In the genomic region with DNA sequence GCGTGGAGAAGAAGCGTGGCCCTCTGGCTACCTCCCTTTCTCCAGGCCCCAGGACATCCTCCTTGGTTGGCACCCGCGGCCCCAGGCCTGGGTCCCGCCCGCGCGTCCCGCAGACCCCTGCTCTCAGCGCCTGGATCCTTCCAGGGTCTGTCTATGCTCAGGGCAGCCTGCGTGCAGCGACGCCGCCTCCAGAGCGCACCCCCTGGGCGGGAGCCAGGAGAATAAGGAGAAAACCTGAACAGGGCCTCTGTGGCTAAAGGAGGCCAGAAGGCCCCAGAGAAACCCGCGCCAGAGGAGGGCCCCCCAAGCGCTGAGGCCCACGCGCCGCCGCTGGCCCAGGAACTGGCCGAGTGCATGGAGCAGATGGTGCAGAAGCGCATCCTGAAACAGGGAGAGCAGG, we compare ENCODE assay signal across 20 cellular contexts. TPM values are rescaled to one million over a fixed set of nuclear protein-coding genes. Genes with fewer than 3 reads are reported as not detected.
DNase-seq lines count a peak whose midpoint lies in the region; ATAC-seq and TF ChIP-seq lines count a peak whose summit lies in the region.
"Had no signal": no experiment of that assay in that cellular context is flagged by ENCODE, and none has a peak within 500 bp of the region (broad histone marks: within the 10 kb centered on the region; RNA-seq: fewer than 3 reads in every experiment).

No MANE protein-coding gene starts in this region.

- H3K4me2 ChIP-seq in GM23338, result no peak overlapping the region
- H3K4me2 ChIP-seq: A549 had no signal

- CTCF ChIA-PET in WTC11 (lab: Charles Lee), result no interaction called here

- H3K27me3 Mint-ChIP-seq in GM23338 (ENCODE audit: insufficient read depth, low read depth, poor library complexity) (peaks cover 2% of the 10 kb centered on the region), WTC11 (ENCODE audit: low read depth) (no peaks in the 10 kb centered on the region), endodermal cell (ENCODE audit: insufficient read depth) (no peaks in the 10 kb centered on the region)
- H3K27me3 Mint-ChIP-seq: CD4-positive, alpha-beta memory T cell had no signal

- no peak overlapping the region for H3K27ac Mint-ChIP-seq in GM23338
- H3K27ac Mint-ChIP-seq in WTC11, result no peak overlapping the region
- H3K27ac Mint-ChIP-seq in endodermal cell, result no peak overlapping the region
- H3K27ac Mint-ChIP-seq: CD4-positive, alpha-beta memory T cell had no signal

- intact Hi-C loops in posterior vena cava (cut with DNase I), result no loop called here

- H3F3A ChIP-seq in GM23338 (replicated peaks; ENCODE audit: low read depth), result no peaks in the 10 kb centered on the region

- no peak overlapping the region for H3K27ac ChIP-seq in GM23338 (ENCODE audit: low read depth)
- H3K27ac ChIP-seq in endodermal cell (ENCODE audit: low read depth, low read length), result no peak overlapping the region
- H3K27ac ChIP-seq: A549 had no signal

- no peaks in the 10 kb centered on the region for H3K9me3 ChIP-seq in endodermal cell (ENCODE audit: control insufficient read depth, low read length)
- H3K9me3 ChIP-seq: A549, BE2C had no signal

- H3K4me1 Mint-ChIP-seq in GM23338 (peaks cover 7% of the 10 kb centered on the region), WTC11 (peaks cover 12% of the 10 kb centered on the region), endodermal cell (no peaks in the 10 kb centered on the region)

- peak overlapping the region; percentile 97 for H2AFZ ChIP-seq in GM23338

- DNase-seq in GM23338 (ENCODE audit: low spot score) (peak; percentile 33), WTC11 (ENCODE audit: low spot score) (no peak), endodermal cell (peak; percentile 46), posterior vena cava (ENCODE audit: low spot score) (peak; percentile 67), dedifferentiated amniotic fluid mesenchymal stem cell (ENCODE audit: extremely low spot score) (no peak), HPDE6-E6E7 (ENCODE audit: extremely low spot score) (no peak), NCI-H446 treated with DMSO at 0.1 percent for 48 hours (lab: John Stamatoyannopoulos, UW) (no peak)
- DNase-seq: 8988T; ACHN; AML-193; BE2C; C1 segment of cervical spinal cord; Calu3; CD4-positive, alpha-beta memory T cell; COR-L47; DMS53; DMS79 treated with DMSO at 0.1 percent for 48 hours; GF-D8; HCEC 1CT had no signal

- H3K79me2 ChIP-seq in GM23338 (replicated peaks; ENCODE audit: insufficient read depth), result no peaks in the 10 kb centered on the region

- H3K4me3 Mint-ChIP-seq in GM23338 (no peak overlapping the region), WTC11 (no peak overlapping the region), endodermal cell (no peak overlapping the region)
- H3K4me3 Mint-ChIP-seq: CD4-positive, alpha-beta memory T cell had no signal

- 94 to 100% methylated on average over 4 to 25 of the region's 25 CpGs for WGBS in endodermal cell (ENCODE audit: insufficient coverage in 1 of 2, insufficient read length in 1 of 2), 2 experiments

- TF ChIP-seq CTCF in GM23338 (conservative IDR thresholded peaks at IDR 0.05; ENCODE audit: low read depth in 2 of 2) (no peak), WTC11 (IDR thresholded peaks at IDR 0.05) (no peak), endodermal cell (conservative IDR thresholded peaks at IDR 0.05) (no peak)

- H3K36me3 Mint-ChIP-seq in GM23338 (ENCODE audit: low read depth) (no peaks in the 10 kb centered on the region), WTC11 (no peaks in the 10 kb centered on the region), endodermal cell (ENCODE audit: low read depth) (no peaks in the 10 kb centered on the region)
- H3K36me3 Mint-ChIP-seq: CD4-positive, alpha-beta memory T cell had no signal

- POLR2A ChIA-PET in WTC11 (lab: Charles Lee), result no interaction called here

- peak; percentile 68 for ATAC-seq in GM23338
- ATAC-seq in WTC11, result peak; percentile 43
- ATAC-seq: A549 had no signal

- H3K36me3 ChIP-seq in GM23338 (ENCODE audit: insufficient read depth), result no peaks in the 10 kb centered on the region
- no peaks in the 10 kb centered on the region for H3K36me3 ChIP-seq in endodermal cell (ENCODE audit: control insufficient read depth, insufficient read depth, low read length)
- H3K36me3 ChIP-seq: BE2C had no signal

- H3K9me2 ChIP-seq in GM23338 (ENCODE audit: insufficient read depth), result no peaks in the 10 kb centered on the region

- H3K9me3 Mint-ChIP-seq in GM23338, result peaks cover 3% of the 10 kb centered on the region; the same call in 2 of the 3 replicates
- H3K9me3 Mint-ChIP-seq in WTC11, result peaks cover 6% of the 10 kb centered on the region; the same call in 1 of the 2 replicates
- H3K9me3 Mint-ChIP-seq in endodermal cell, result peaks cover 5% of the 10 kb centered on the region
- H3K9me3 Mint-ChIP-seq: CD4-positive, alpha-beta memory T cell had no signal

- no peak overlapping the region for H3K9ac ChIP-seq in endodermal cell (ENCODE audit: extremely low read depth, low read length, poor library complexity, severe bottlenecking)

- H4K20me1 ChIP-seq in GM23338 (replicated peaks; ENCODE audit: insufficient read depth), result no peaks in the 10 kb centered on the region

- H3K4me1 ChIP-seq in GM23338 (ENCODE audit: insufficient read depth), result no peaks in the 10 kb centered on the region; the same call in 1 of the 2 replicates
- H3K4me1 ChIP-seq in endodermal cell (ENCODE audit: control insufficient read depth, insufficient read depth, low read length), result no peaks in the 10 kb centered on the region
- H3K4me1 ChIP-seq: A549, BE2C had no signal

- H3K27me3 ChIP-seq in GM23338 (ENCODE audit: insufficient read depth), result no peaks in the 10 kb centered on the region
- H3K27me3 ChIP-seq in endodermal cell (ENCODE audit: control insufficient read depth, insufficient read depth, low read length, poor library complexity, severe bottlenecking), result no peaks in the 10 kb centered on the region
- H3K27me3 ChIP-seq: BE2C had no signal

- H3K4me3 ChIP-seq in GM23338, result no peak overlapping the region
- no peak overlapping the region for H3K4me3 ChIP-seq in endodermal cell (ENCODE audit: low read length)
- H3K4me3 ChIP-seq: A549 had no signal

TF ChIP-seq in GM23338, 12 proteins besides CTCF, POLR2A, EP300 and RAD21:
- TF ChIP-seq ZNF331 (CRISPR knock-in tag; IDR thresholded peaks at IDR 0.05; ENCODE audit: low read depth) (no peak), STAT1 (IDR thresholded peaks at IDR 0.05; ENCODE audit: unreplicated experiment) (no peak), NANOG (IDR thresholded peaks at IDR 0.05; ENCODE audit: borderline replicate concordance) (no peak), EZH2phosphoT487 (IDR thresholded peaks at IDR 0.05; ENCODE audit: unreplicated experiment) (no peak), POLR2AphosphoS5 (IDR thresholded peaks at IDR 0.05; ENCODE audit: low read depth) (no peak), CREB1 (CRISPR knock-in tag; IDR thresholded peaks at IDR 0.05; ENCODE audit: low read depth) (no peak), ZNF114 (CRISPR knock-in tag; IDR thresholded peaks at IDR 0.05) (no peak)
- TF ChIP-seq, protein P1, sequence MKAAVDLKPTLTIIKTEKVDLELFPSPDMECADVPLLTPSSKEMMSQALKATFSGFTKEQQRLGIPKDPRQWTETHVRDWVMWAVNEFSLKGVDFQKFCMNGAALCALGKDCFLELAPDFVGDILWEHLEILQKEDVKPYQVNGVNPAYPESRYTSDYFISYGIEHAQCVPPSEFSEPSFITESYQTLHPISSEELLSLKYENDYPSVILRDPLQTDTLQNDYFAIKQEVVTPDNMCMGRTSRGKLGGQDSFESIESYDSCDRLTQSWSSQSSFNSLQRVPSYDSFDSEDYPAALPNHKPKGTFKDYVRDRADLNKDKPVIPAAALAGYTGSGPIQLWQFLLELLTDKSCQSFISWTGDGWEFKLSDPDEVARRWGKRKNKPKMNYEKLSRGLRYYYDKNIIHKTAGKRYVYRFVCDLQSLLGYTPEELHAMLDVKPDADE (IDR thresholded peaks at IDR 0.05), result no peak
TF ChIP-seq in GM23338: peak in this region for 0.

TF ChIP-seq in WTC11, 78 proteins besides CTCF, POLR2A, EP300 and RAD21 (continues in another document):
- TF ChIP-seq GTF2I (CRISPR knock-in tag; conservative IDR thresholded peaks at IDR 0.05) (no peak), ZNF232 (CRISPR knock-in tag; IDR thresholded peaks at IDR 0.05) (no peak), TEAD4 (CRISPR knock-in tag; IDR thresholded peaks at IDR 0.05) (no peak), FOXK1 (CRISPR knock-in tag; IDR thresholded peaks at IDR 0.05) (no peak)
- TF ChIP-seq, protein P2, sequence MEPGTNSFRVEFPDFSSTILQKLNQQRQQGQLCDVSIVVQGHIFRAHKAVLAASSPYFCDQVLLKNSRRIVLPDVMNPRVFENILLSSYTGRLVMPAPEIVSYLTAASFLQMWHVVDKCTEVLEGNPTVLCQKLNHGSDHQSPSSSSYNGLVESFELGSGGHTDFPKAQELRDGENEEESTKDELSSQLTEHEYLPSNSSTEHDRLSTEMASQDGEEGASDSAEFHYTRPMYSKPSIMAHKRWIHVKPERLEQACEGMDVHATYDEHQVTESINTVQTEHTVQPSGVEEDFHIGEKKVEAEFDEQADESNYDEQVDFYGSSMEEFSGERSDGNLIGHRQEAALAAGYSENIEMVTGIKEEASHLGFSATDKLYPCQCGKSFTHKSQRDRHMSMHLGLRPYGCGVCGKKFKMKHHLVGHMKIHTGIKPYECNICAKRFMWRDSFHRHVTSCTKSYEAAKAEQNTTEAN (CRISPR knock-in tag; IDR thresholded peaks at IDR 0.05), result no peak
- TF ChIP-seq, protein P3, sequence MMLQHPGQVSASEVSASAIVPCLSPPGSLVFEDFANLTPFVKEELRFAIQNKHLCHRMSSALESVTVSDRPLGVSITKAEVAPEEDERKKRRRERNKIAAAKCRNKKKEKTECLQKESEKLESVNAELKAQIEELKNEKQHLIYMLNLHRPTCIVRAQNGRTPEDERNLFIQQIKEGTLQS (CRISPR knock-in tag; conservative IDR thresholded peaks at IDR 0.05), result no peak
- TF ChIP-seq, protein P4, sequence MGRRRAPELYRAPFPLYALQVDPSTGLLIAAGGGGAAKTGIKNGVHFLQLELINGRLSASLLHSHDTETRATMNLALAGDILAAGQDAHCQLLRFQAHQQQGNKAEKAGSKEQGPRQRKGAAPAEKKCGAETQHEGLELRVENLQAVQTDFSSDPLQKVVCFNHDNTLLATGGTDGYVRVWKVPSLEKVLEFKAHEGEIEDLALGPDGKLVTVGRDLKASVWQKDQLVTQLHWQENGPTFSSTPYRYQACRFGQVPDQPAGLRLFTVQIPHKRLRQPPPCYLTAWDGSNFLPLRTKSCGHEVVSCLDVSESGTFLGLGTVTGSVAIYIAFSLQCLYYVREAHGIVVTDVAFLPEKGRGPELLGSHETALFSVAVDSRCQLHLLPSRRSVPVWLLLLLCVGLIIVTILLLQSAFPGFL (CRISPR knock-in tag; IDR thresholded peaks at IDR 0.05; ENCODE audit: borderline replicate concordance), result no peak

RNA-seq across cellular contexts. Expression of a gene that starts 40.4 kb away (rescaled TPM):
- total RNA-seq in GM23338 (2014; rRNA removed; shearing (Covaris generic)), result 94.5 and 99.2 TPM in 2 replicates
- 79.2 and 101 TPM in 2 replicates for polyA plus RNA-seq in GM23338 (2016; fragmentation: Nextera tagmentation; extraction: Ambion mirVana)
- total RNA-seq in WTC11 (2021) (101 to 103 TPM (median 102 TPM) in 3 replicates), endodermal cell (10 to 100 TPM; 65.1 to 68.2 TPM), posterior vena cava (10 to 100 TPM; 46.9 to 47.8 TPM)
- polyA plus RNA-seq in endodermal cell (2013, experiment 1 of 2), result 55.4 TPM
- 50.8 TPM for polyA plus RNA-seq in endodermal cell (2013, experiment 2 of 2)

Comparison
In these comparisons a context has a peak if more than half of its experiments do, and no peak if none do; other contexts are left out.
1. DNase-seq: peak in GM23338 (single experiment), endodermal cell (single experiment) and posterior vena cava (single experiment); none in WTC11 (single experiment), dedifferentiated amniotic fluid mesenchymal stem cell (single experiment), HPDE6-E6E7 (single experiment) and NCI-H446 treated with DMSO at 0.1 percent for 48 hours (single experiment).